ENCODE assay signal across 18 cellular contexts in the genomic region with DNA sequence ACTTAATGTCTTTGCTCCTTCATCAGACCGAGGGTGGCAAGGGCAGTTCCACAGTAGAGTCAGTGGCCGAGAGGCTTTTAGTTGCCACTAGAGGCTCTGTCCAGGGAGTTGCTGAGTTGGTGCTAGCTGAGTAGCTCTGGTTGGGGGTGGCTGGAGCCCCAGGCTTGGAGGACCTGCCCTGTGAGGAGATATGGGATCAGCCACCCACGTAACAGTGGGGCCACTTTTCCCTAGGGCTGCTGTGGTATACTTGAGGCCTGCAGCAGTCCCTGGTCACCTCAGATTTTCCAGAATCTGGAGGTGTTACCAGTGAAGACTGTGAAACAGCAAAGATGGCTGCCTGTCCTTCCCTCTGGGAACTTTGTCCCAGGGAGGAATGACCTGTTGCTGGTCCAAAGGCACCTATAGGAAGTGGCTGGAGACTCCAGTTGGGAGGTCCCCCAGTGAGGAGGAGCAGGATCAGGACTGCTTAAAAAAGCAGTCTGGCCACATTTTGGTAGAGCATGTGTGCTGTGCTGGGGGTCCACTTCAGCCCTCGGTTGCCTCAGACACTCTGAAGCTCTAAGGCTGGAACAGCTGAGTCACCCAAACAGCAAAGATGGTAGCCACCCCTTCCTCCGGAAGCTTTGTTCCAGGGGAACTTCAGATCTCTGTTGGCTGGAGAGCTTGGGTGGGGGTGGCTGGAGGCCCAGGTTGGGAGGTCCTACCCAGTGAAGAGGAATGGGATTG.
DNase-seq lines count a peak whose midpoint lies in the region; ATAC-seq and TF ChIP-seq lines count a peak whose summit lies in the region.
"Had no signal": no experiment of that assay in that cellular context is flagged by ENCODE, and none has a peak within 500 bp of the region (broad histone marks: within the 10 kb centered on the region; RNA-seq: fewer than 3 reads in every experiment).

No MANE protein-coding gene starts in this region.

- peak; percentile 21 for TF ChIP-seq CTCF in GM12864 (IDR thresholded peaks at IDR 0.05; ENCODE audit: low read depth, low read length, missing control alignments)
- no peak; the same call in 1 of the 2 replicates for TF ChIP-seq CTCF in OCI-LY1 (IDR thresholded peaks at IDR 0.05; ENCODE audit: low read length)

- H3K27ac ChIP-seq in OCI-LY1 (ENCODE audit: low read depth, low read length, poor library complexity, severe bottlenecking) (peak overlapping the region; percentile 83), mesendoderm (ENCODE audit: low read depth, low read length) (no peak overlapping the region), SJCRH30 (no peak overlapping the region)
- H3K27ac ChIP-seq: KMS-11, upper lobe of left lung had no signal

- WGBS in mesendoderm (ENCODE audit: extremely low coverage, insufficient coverage, low lambda C conversion rate): no CpG with 5 or more reads among the region's 5 CpGs

- H3K4me1 Mint-ChIP-seq in effector memory CD8-positive, alpha-beta T cell (ENCODE audit: low read depth in 2 of 2): peaks cover 51 to 53% of the 10 kb centered on the region in 2 donors
- H3K4me1 Mint-ChIP-seq in activated CD4-positive, alpha-beta T cell treated with anti-CD3 and anti-CD28 coated beads, Interleukin-2, amount 10 ng/mL, durations not matched to agents 24 days and 14 days: peaks cover 8% of the 10 kb centered on the region

- H3K4me2 ChIP-seq in OCI-LY1 (ENCODE audit: low read length) (peak overlapping the region; percentile 53), mesendoderm (ENCODE audit: low read length) (no peak overlapping the region)
- H3K4me2 ChIP-seq: KMS-11 had no signal

- H3K27ac Mint-ChIP-seq in effector memory CD8-positive, alpha-beta T cell: peak overlapping the region; percentile 38 to 68
- no peak overlapping the region for H3K27ac Mint-ChIP-seq in activated CD4-positive, alpha-beta T cell treated with anti-CD3 and anti-CD28 coated beads, Interleukin-2, amount 10 ng/mL, durations not matched to agents 24 days and 14 days
- H3K27ac Mint-ChIP-seq: natural killer cell treated with Interleukin-12 subunit alpha and Interleukin-12 subunit beta and Interleukin-15 and Interleukin-18, amount 100 ng/mL, for 72 hours had no signal

- no peaks in the 10 kb centered on the region for H3K27me3 ChIP-seq in OCI-LY1 (ENCODE audit: insufficient read depth, low read length)
- H3K27me3 ChIP-seq in mesendoderm (ENCODE audit: insufficient read depth, low read length, poor library complexity): no peaks in the 10 kb centered on the region
- H3K27me3 ChIP-seq in SJCRH30: no peaks in the 10 kb centered on the region
- H3K27me3 ChIP-seq: upper lobe of left lung had no signal

- H2AK5ac ChIP-seq in mesendoderm (ENCODE audit: low read length): no peak overlapping the region

- no peak overlapping the region for H2BK120ac ChIP-seq in mesendoderm (ENCODE audit: low read depth, low read length)

- peak overlapping the region; percentile 56 for H3K23ac ChIP-seq in mesendoderm (ENCODE audit: low read length)

- H3K4me1 ChIP-seq in OCI-LY1 (ENCODE audit: insufficient read depth, low read length, severe bottlenecking): peaks cover 71% of the 10 kb centered on the region
- H3K4me1 ChIP-seq in mesendoderm (ENCODE audit: control insufficient read depth, low read depth, low read length): peaks cover 5% of the 10 kb centered on the region
- peaks cover 12% of the 10 kb centered on the region for H3K4me1 ChIP-seq in SJCRH30

- no peak overlapping the region for H2AFZ ChIP-seq in OCI-LY1 (ENCODE audit: low read length)

- H3K27me3 Mint-ChIP-seq in effector memory CD8-positive, alpha-beta T cell: no peaks in the 10 kb centered on the region
- no peaks in the 10 kb centered on the region for H3K27me3 Mint-ChIP-seq in activated CD4-positive, alpha-beta T cell treated with anti-CD3 and anti-CD28 coated beads, Interleukin-2, amount 10 ng/mL, durations not matched to agents 24 days and 14 days
- H3K27me3 Mint-ChIP-seq: activated naive CD4-positive, alpha-beta T cell treated with anti-CD3 and anti-CD28 coated beads, Interleukin-2, amount 50 U/mL, for 24 hours; natural killer cell treated with Interleukin-12 subunit alpha and Interleukin-12 subunit beta and Interleukin-15 and Interleukin-18, amount 100 ng/mL, for 72 hours had no signal

- no peaks in the 10 kb centered on the region for H4K20me1 ChIP-seq in OCI-LY1 (ENCODE audit: insufficient read depth, low read length)

- no peak overlapping the region for H3K56ac ChIP-seq in mesendoderm (ENCODE audit: low read length)

- H3K9me3 ChIP-seq in OCI-LY1 (ENCODE audit: low read length) (peaks cover 13% of the 10 kb centered on the region), SJCRH30 (replicated peaks) (peaks cover 17% of the 10 kb centered on the region)

- no peak overlapping the region for H3K4ac ChIP-seq in mesendoderm (ENCODE audit: low read depth, low read length)

- H3K4me3 Mint-ChIP-seq in effector memory CD8-positive, alpha-beta T cell: peak overlapping the region in 1 of 2 donors; percentile 17
- no peak overlapping the region for H3K4me3 Mint-ChIP-seq in activated CD4-positive, alpha-beta T cell treated with anti-CD3 and anti-CD28 coated beads, Interleukin-2, amount 10 ng/mL, durations not matched to agents 24 days and 14 days
- H3K4me3 Mint-ChIP-seq: natural killer cell treated with Interleukin-12 subunit alpha and Interleukin-12 subunit beta and Interleukin-15 and Interleukin-18, amount 100 ng/mL, for 72 hours had no signal

- H3K79me2 ChIP-seq in OCI-LY1 (ENCODE audit: insufficient read depth, low read length) (peaks cover 60% of the 10 kb centered on the region), mesendoderm (ENCODE audit: control insufficient read depth, insufficient read depth, low read length) (peaks cover 68% of the 10 kb centered on the region)

- H3F3A ChIP-seq in OCI-LY1 (ENCODE audit: insufficient read depth, low read length): no peaks in the 10 kb centered on the region

- H2BK5ac ChIP-seq in mesendoderm (ENCODE audit: low read length): no peak overlapping the region

- no peak overlapping the region for H4K5ac ChIP-seq in mesendoderm (ENCODE audit: low read length)

- H2BK15ac ChIP-seq in mesendoderm (replicated peaks; ENCODE audit: low read depth): no peak overlapping the region

- intact Hi-C loops in activated CD4-positive, alpha-beta T cell treated with anti-CD3 and anti-CD28 coated beads, Interleukin-2, amount 10 ng/mL, durations not matched to agents 24 days and 14 days (cut with micrococcal nuclease): no loop called here

- ATAC-seq in effector memory CD8-positive, alpha-beta T cell (replicated peaks): no peak
- ATAC-seq: natural killer cell treated with Interleukin-12 subunit alpha and Interleukin-12 subunit beta and Interleukin-15 and Interleukin-18, amount 100 ng/mL, for 72 hours had no signal

- H3K4me3 ChIP-seq in GM12864 (ENCODE audit: low read depth, low read length) (no peak overlapping the region), OCI-LY1 (ENCODE audit: low read depth, low read length, poor library complexity, severe bottlenecking) (peak overlapping the region; percentile 5), mesendoderm (ENCODE audit: low read length) (no peak overlapping the region), SJCRH30 (no peak overlapping the region)
- H3K4me3 ChIP-seq: upper lobe of left lung had no signal

- H3K9ac ChIP-seq in OCI-LY1 (ENCODE audit: low read length) (peak overlapping the region; percentile 33; the same call in 1 of the 2 replicates), mesendoderm (ENCODE audit: low read length) (no peak overlapping the region)
- H3K9ac ChIP-seq: KMS-11 had no signal

- no peak overlapping the region for H3K18ac ChIP-seq in mesendoderm (ENCODE audit: low read length)

- no peaks in the 10 kb centered on the region for H3K9me2 ChIP-seq in OCI-LY1 (ENCODE audit: low read depth, low read length)

- H3K79me1 ChIP-seq in mesendoderm (ENCODE audit: low read length): peaks cover 24% of the 10 kb centered on the region

- no peaks in the 10 kb centered on the region for H3K36me3 ChIP-seq in OCI-LY1 (ENCODE audit: insufficient read depth, low read length)
- H3K36me3 ChIP-seq in mesendoderm (ENCODE audit: control insufficient read depth, insufficient read depth, low read length): no peaks in the 10 kb centered on the region
- no peaks in the 10 kb centered on the region for H3K36me3 ChIP-seq in SJCRH30
- H3K36me3 ChIP-seq: upper lobe of left lung had no signal

- no peak overlapping the region for H4K8ac ChIP-seq in mesendoderm (ENCODE audit: low read depth, low read length)

- H3K36me3 Mint-ChIP-seq in effector memory CD8-positive, alpha-beta T cell (ENCODE audit: insufficient read depth): peaks cover 4% of the 10 kb centered on the region
- peaks cover 22% of the 10 kb centered on the region for H3K36me3 Mint-ChIP-seq in activated CD4-positive, alpha-beta T cell treated with anti-CD3 and anti-CD28 coated beads, Interleukin-2, amount 10 ng/mL, durations not matched to agents 24 days and 14 days (ENCODE audit: low read depth)

- DNase-seq in GM12864 (ENCODE audit: low read depth) (no peak), mesendoderm (no peak), SW 1271 (lab: John Stamatoyannopoulos, UW) (no peak), SJCRH30 (no peak)
- no peak for DNase-seq in effector memory CD8-positive, alpha-beta T cell
- no peak for DNase-seq in activated CD4-positive, alpha-beta T cell treated with anti-CD3 and anti-CD28 coated beads, Interleukin-2, amount 10 ng/mL, durations not matched to agents 24 days and 14 days
- DNase-seq: cerebellar nuclear complex; DMS79 treated with DMSO at 0.1 percent for 48 hours; NCI-H1694; NCI-H526; SHP77 treated with DMSO at 0.1 percent for 48 hours; stimulated activated CD4-positive, alpha-beta T cell treated with anti-CD3 and anti-CD28 coated beads, Interleukin-2, amount 100 ng/mL, for 24 hours; stimulated activated CD8-positive, alpha-beta memory T cell treated with anti-CD3 and anti-CD28 coated beads, Interleukin-4, amount 100 ng/mL, for 48 hours; upper lobe of left lung had no signal

- H3K9me3 Mint-ChIP-seq in effector memory CD8-positive, alpha-beta T cell: peaks cover 7 to 19% of the 10 kb centered on the region in 2 donors
- H3K9me3 Mint-ChIP-seq in activated CD4-positive, alpha-beta T cell treated with anti-CD3 and anti-CD28 coated beads, Interleukin-2, amount 10 ng/mL, durations not matched to agents 24 days and 14 days: peaks cover 29% of the 10 kb centered on the region
